Comparison of ENCODE assay signal across 20 cellular contexts in the genomic region with DNA sequence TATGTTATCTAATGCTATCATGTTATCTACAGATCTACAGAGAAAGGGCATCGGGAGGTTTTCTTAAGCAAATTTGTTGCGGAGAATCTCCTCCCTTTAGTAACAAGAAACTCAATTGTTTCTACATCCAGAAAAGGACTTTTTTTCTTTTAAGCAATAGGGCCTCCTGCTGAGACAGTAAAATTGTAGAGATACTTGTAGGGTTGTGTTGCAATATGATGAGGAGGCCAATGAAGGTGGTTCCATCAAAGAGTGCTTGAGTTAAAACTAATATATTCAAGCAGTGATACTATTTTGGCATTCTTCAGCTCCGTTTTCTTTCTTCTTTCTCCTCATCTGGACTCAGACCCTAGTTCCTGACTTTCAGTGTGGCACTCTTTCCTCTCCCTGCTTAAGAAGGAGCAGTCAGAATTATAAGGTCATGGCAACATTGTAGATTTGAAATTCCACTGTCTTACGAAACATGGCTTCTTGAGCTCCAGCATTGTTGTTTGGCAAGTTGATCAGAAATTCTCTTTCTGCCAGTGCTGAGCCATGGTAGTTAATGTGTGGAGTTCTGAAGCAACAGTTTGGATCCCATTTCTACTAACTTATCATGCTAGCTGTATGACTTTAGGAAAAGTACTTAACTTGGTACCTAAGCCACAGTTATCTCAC.
DNase-seq lines count a peak whose midpoint lies in the region; ATAC-seq and TF ChIP-seq lines count a peak whose summit lies in the region.
"Had no signal": no experiment of that assay in that cellular context is flagged by ENCODE, and none has a peak within 500 bp of the region (broad histone marks: within the 10 kb centered on the region; RNA-seq: fewer than 3 reads in every experiment).

No MANE protein-coding gene starts in this region.

- peaks cover 0 to 4% of the 10 kb centered on the region in 2 donors for H3K4me1 Mint-ChIP-seq in natural killer cell treated with Interleukin-12 subunit alpha and Interleukin-12 subunit beta and Interleukin-15 and Interleukin-18, amount 100 ng/mL, for 72 hours (ENCODE audit: low read depth in 2 of 2)
- H3K4me1 Mint-ChIP-seq: activated CD8-positive, alpha-beta memory T cell treated with anti-CD3 and anti-CD28 coated beads, Interleukin-2, amount 10 ng/mL, durations not matched to agents 7 days and 5 days; activated naive CD8-positive, alpha-beta T cell treated with anti-CD3 and anti-CD28 coated beads, Interleukin-2, amount 50 U/mL, for 24 hours; activated T-helper 17 cell treated with anti-CD3 and anti-CD28 coated beads, Interleukin-2, amount 50 U/mL, for 72 hours had no signal

- no peak overlapping the region for H3K27ac ChIP-seq in right cardiac atrium (ENCODE audit: low read length)
- no peak overlapping the region for H3K27ac ChIP-seq in heart right ventricle
- H3K27ac ChIP-seq: breast epithelium, left ventricle myocardium inferior had no signal

- H3K9me3 Mint-ChIP-seq in natural killer cell treated with Interleukin-12 subunit alpha and Interleukin-12 subunit beta and Interleukin-15 and Interleukin-18, amount 100 ng/mL, for 72 hours: no peaks in the 10 kb centered on the region
- H3K9me3 Mint-ChIP-seq: activated naive CD8-positive, alpha-beta T cell treated with anti-CD3 and anti-CD28 coated beads, Interleukin-2, amount 50 U/mL, for 24 hours; activated T-helper 17 cell treated with anti-CD3 and anti-CD28 coated beads, Interleukin-2, amount 50 U/mL, for 72 hours had no signal

- H3K4me3 Mint-ChIP-seq in natural killer cell treated with Interleukin-12 subunit alpha and Interleukin-12 subunit beta and Interleukin-15 and Interleukin-18, amount 100 ng/mL, for 72 hours: no peak overlapping the region
- H3K4me3 Mint-ChIP-seq: activated CD8-positive, alpha-beta memory T cell treated with anti-CD3 and anti-CD28 coated beads, Interleukin-2, amount 10 ng/mL, durations not matched to agents 7 days and 5 days; activated naive CD8-positive, alpha-beta T cell treated with anti-CD3 and anti-CD28 coated beads, Interleukin-2, amount 50 U/mL, for 24 hours; activated T-helper 17 cell treated with anti-CD3 and anti-CD28 coated beads, Interleukin-2, amount 50 U/mL, for 72 hours had no signal

- TF ChIP-seq CTCF in heart right ventricle (IDR thresholded peaks at IDR 0.05) (no peak), omental fat pad (IDR thresholded peaks at IDR 0.05) (no peak), BE2C (IDR thresholded peaks at IDR 0.05; ENCODE audit: low read depth, low read length) (no peak)

- no peak overlapping the region for H3K27ac Mint-ChIP-seq in natural killer cell treated with Interleukin-12 subunit alpha and Interleukin-12 subunit beta and Interleukin-15 and Interleukin-18, amount 100 ng/mL, for 72 hours
- H3K27ac Mint-ChIP-seq: activated CD8-positive, alpha-beta memory T cell treated with anti-CD3 and anti-CD28 coated beads, Interleukin-2, amount 10 ng/mL, durations not matched to agents 7 days and 5 days; activated naive CD8-positive, alpha-beta T cell treated with anti-CD3 and anti-CD28 coated beads, Interleukin-2, amount 50 U/mL, for 24 hours; activated T-helper 17 cell treated with anti-CD3 and anti-CD28 coated beads, Interleukin-2, amount 50 U/mL, for 72 hours had no signal

- H3K9me3 ChIP-seq in right cardiac atrium (ENCODE audit: control insufficient read depth, low read length): no peaks in the 10 kb centered on the region
- H3K9me3 ChIP-seq in heart right ventricle: no peaks in the 10 kb centered on the region
- no peaks in the 10 kb centered on the region for H3K9me3 ChIP-seq in BE2C
- H3K9me3 ChIP-seq: breast epithelium, left ventricle myocardium inferior, mucosa of descending colon had no signal

- H3K36me3 ChIP-seq in heart right ventricle (no peaks in the 10 kb centered on the region), BE2C (no peaks in the 10 kb centered on the region)
- H3K36me3 ChIP-seq: breast epithelium, left ventricle myocardium inferior had no signal

- ATAC-seq in right cardiac atrium (peak; percentile 54 to 59), heart right ventricle (no peak), omental fat pad (ENCODE audit: low FRiP score) (peak; percentile 64), HG02588 (IDR thresholded peaks at IDR 0.05; ENCODE audit: unreplicated experiment) (no peak), GM19324 (IDR thresholded peaks at IDR 0.05; ENCODE audit: low FRiP score, unreplicated experiment) (no peak)
- ATAC-seq in natural killer cell treated with Interleukin-12 subunit alpha and Interleukin-12 subunit beta and Interleukin-15 and Interleukin-18, amount 100 ng/mL, for 72 hours: no peak
- ATAC-seq: activated CD8-positive, alpha-beta memory T cell treated with anti-CD3 and anti-CD28 coated beads, Interleukin-2, amount 10 ng/mL, durations not matched to agents 7 days and 5 days; mucosa of descending colon had no signal

- H3K27me3 Mint-ChIP-seq in natural killer cell treated with Interleukin-12 subunit alpha and Interleukin-12 subunit beta and Interleukin-15 and Interleukin-18, amount 100 ng/mL, for 72 hours: peaks cover 8 to 26% of the 10 kb centered on the region in 2 donors

- DNase-seq in right cardiac atrium (no peak), heart right ventricle (no peak), fibroblast of gingiva (ENCODE audit: low read depth) (peak; percentile 86), omental fat pad (ENCODE audit: low spot score) (no peak), BE2C (no peak)
- no peak for DNase-seq in natural killer cell treated with Interleukin-12 subunit alpha and Interleukin-12 subunit beta and Interleukin-15 and Interleukin-18, amount 100 ng/mL, for 72 hours (ENCODE audit: low spot score)
- DNase-seq: 8988T; activated CD4-positive, alpha-beta T cell treated with anti-CD3 and anti-CD28 coated beads for 4 hours; activated CD8-positive, alpha-beta memory T cell treated with anti-CD3 and anti-CD28 coated beads, Interleukin-2, amount 10 ng/mL, durations not matched to agents 7 days and 5 days; activated naive CD8-positive, alpha-beta T cell treated with anti-CD3 and anti-CD28 coated beads, Interleukin-2, amount 50 U/mL, for 24 hours; C1 segment of cervical spinal cord; head of caudate nucleus; left ventricle myocardium inferior; mucosa of descending colon; NCI-H1417 treated with DMSO at 0.1 percent for 48 hours; stimulated activated CD8-positive, alpha-beta memory T cell treated with anti-CD3 and anti-CD28 coated beads, Interleukin-4, amount 100 ng/mL, for 48 hours had no signal

- no peaks in the 10 kb centered on the region for H3K36me3 Mint-ChIP-seq in natural killer cell treated with Interleukin-12 subunit alpha and Interleukin-12 subunit beta and Interleukin-15 and Interleukin-18, amount 100 ng/mL, for 72 hours
- H3K36me3 Mint-ChIP-seq: activated CD8-positive, alpha-beta memory T cell treated with anti-CD3 and anti-CD28 coated beads, Interleukin-2, amount 10 ng/mL, durations not matched to agents 7 days and 5 days had no signal

- WGBS in right cardiac atrium: 76% methylated on average over 4 of the region's 4 CpGs
- 84 to 89% methylated on average over 4 of the region's 4 CpGs for WGBS in heart right ventricle, 2 donors

- H3K4me3 ChIP-seq in right cardiac atrium (ENCODE audit: low read length) (no peak overlapping the region), heart right ventricle (no peak overlapping the region), BE2C (ENCODE audit: low read depth, low read length) (no peak overlapping the region)
- H3K4me3 ChIP-seq: breast epithelium, left ventricle myocardium inferior, mucosa of descending colon had no signal

- H3K27me3 ChIP-seq in right cardiac atrium (ENCODE audit: control insufficient read depth, insufficient read depth): no peaks in the 10 kb centered on the region
- peaks cover 0 to 3% (median 0%) of the 10 kb centered on the region in 7 donors for H3K27me3 ChIP-seq in heart right ventricle
- H3K27me3 ChIP-seq in BE2C: no peaks in the 10 kb centered on the region
- H3K27me3 ChIP-seq: breast epithelium had no signal

- H3K4me1 ChIP-seq in right cardiac atrium (ENCODE audit: control insufficient read depth, insufficient read depth, low read length) (no peaks in the 10 kb centered on the region), heart right ventricle (no peaks in the 10 kb centered on the region), BE2C (no peaks in the 10 kb centered on the region)
- H3K4me1 ChIP-seq: breast epithelium, left ventricle myocardium inferior had no signal

- intact Hi-C loops in right cardiac atrium (cut with DNase I): no loop called here
- intact Hi-C loops in heart right ventricle (cut with DNase I): no loop called here

Comparison
In these comparisons a context has a peak if more than half of its experiments do, and no peak if none do; other contexts are left out.
1. ATAC-seq: peak in right cardiac atrium (2 of 2) and omental fat pad (single experiment); none in heart right ventricle (0 of 8), HG02588 (single experiment), GM19324 (single experiment) and natural killer cell treated with Interleukin-12 subunit alpha and Interleukin-12 subunit beta and Interleukin-15 and Interleukin-18, amount 100 ng/mL, for 72 hours (0 of 2).